8 cellular contexts compared by ENCODE assay signal in the genomic region with DNA sequence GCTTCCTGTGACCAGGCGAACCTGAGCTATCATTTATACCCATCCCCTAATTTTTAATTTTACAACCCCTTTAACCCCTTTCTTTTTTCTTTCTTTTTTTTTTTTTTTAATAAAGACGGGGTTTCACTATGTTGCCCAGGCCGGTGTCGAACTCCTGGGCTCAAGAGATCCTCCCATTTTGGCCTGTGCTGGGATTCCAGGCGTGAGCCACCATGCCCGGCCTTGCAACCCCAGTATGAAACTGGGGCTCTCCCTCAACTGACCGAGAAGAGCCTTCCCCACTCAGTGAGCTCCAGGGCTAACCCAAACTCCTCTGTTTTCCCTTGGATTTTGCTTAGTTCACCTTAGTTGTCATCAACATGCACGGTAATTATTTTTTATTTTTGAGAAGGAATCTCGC. TPM values are rescaled to one million over a fixed set of nuclear protein-coding genes. Genes with fewer than 3 reads are reported as not detected.
DNase-seq lines count a peak whose midpoint lies in the region; ATAC-seq and TF ChIP-seq lines count a peak whose summit lies in the region.

No MANE protein-coding gene starts in this region.

- in situ Hi-C loops in transverse colon (cut with MboI; ENCODE audit: low pct_ligation_motif_present in 1 of 4, low pct_unique_long_range_greater_than_20kb in 1 of 4, low sequenced_read_pairs in 3 of 4) = no loop called here

- H3K27me3 ChIP-seq in adipocyte (replicated peaks; ENCODE audit: control insufficient read depth, insufficient read depth, low read length) = no peaks in the 10 kb centered on the region
- no peaks in the 10 kb centered on the region for H3K27me3 ChIP-seq in left lung
- H3K27me3 ChIP-seq in transverse colon = no peaks in the 10 kb centered on the region

- H3K9ac ChIP-seq in adipocyte (ENCODE audit: low read length) = peak overlapping the region; percentile 100

- H3K9me3 ChIP-seq in adipocyte (ENCODE audit: control insufficient read depth, low read length) (no peaks in the 10 kb centered on the region), left lung (no peaks in the 10 kb centered on the region), transverse colon (no peaks in the 10 kb centered on the region)

- peak overlapping the region; percentile 100 for H3K27ac Mint-ChIP-seq in activated T-cell treated with anti-CD3 and anti-CD28 coated beads, Interleukin-2, amount 50 U/mL, for 72 hours

- WGBS in transverse colon (ENCODE audit: low coverage in 1 of 2), 2 donors = 31 to 33% methylated on average over 9 of the region's 9 CpGs

- TF ChIP-seq EP300 in transverse colon (IDR thresholded peaks at IDR 0.05; ENCODE audit: low read depth) = no peak

- H3K4me3 ChIP-seq in adipocyte (ENCODE audit: low read length) = peak overlapping the region; percentile 99
- peak overlapping the region; percentile 79 to 89 for H3K4me3 ChIP-seq in left lung
- H3K4me3 ChIP-seq in transverse colon = peak overlapping the region; percentile 80 to 97 (median 92)

- H3K9me3 Mint-ChIP-seq in activated T-cell treated with anti-CD3 and anti-CD28 coated beads, Interleukin-2, amount 50 U/mL, for 72 hours = no peaks in the 10 kb centered on the region

- ATAC-seq in activated T-cell treated with anti-CD3 and anti-CD28 coated beads, Interleukin-2, amount 50 U/mL, for 72 hours (replicated peaks in 1 of 2) = no peak
- ATAC-seq in left lung = no peak

- no peaks in the 10 kb centered on the region for H3K27me3 Mint-ChIP-seq in activated T-cell treated with anti-CD3 and anti-CD28 coated beads, Interleukin-2, amount 50 U/mL, for 72 hours (ENCODE audit: low read depth)

- peak overlapping the region; percentile 93 to 97 for H3K27ac ChIP-seq in left lung
- H3K27ac ChIP-seq in transverse colon = peak overlapping the region; percentile 88 to 97 (median 96)

- peaks cover 49% of the 10 kb centered on the region for H3K4me1 Mint-ChIP-seq in activated T-cell treated with anti-CD3 and anti-CD28 coated beads, Interleukin-2, amount 50 U/mL, for 72 hours (ENCODE audit: low read depth)

- peak overlapping the region; percentile 86 to 95 for H3K4me3 Mint-ChIP-seq in activated T-cell treated with anti-CD3 and anti-CD28 coated beads, Interleukin-2, amount 50 U/mL, for 72 hours

- H3K4me1 ChIP-seq in adipocyte (ENCODE audit: control insufficient read depth, insufficient read depth, low read length) (peaks cover 34% of the 10 kb centered on the region), left lung (peaks cover 14 to 51% of the 10 kb centered on the region in 2 donors), transverse colon (peaks cover 10 to 52% (median 17%) of the 10 kb centered on the region in 4 donors)

- no peak for TF ChIP-seq POLR2A in transverse colon (IDR thresholded peaks at IDR 0.05)

- peaks cover 6 to 19% of the 10 kb centered on the region in 2 donors for H3K36me3 Mint-ChIP-seq in activated T-cell treated with anti-CD3 and anti-CD28 coated beads, Interleukin-2, amount 50 U/mL, for 72 hours (ENCODE audit: insufficient read depth in 2 of 2)

- H3K36me3 ChIP-seq in adipocyte (ENCODE audit: control insufficient read depth, insufficient read depth, low read length, severe bottlenecking) (peaks cover 24% of the 10 kb centered on the region), left lung (peaks cover 0 to 33% of the 10 kb centered on the region in 2 donors), transverse colon (peaks cover 0 to 18% (median 0%) of the 10 kb centered on the region in 4 donors)

- TF ChIP-seq CTCF in left lung (IDR thresholded peaks at IDR 0.05) = no peak
- no peak for TF ChIP-seq CTCF in transverse colon (IDR thresholded peaks at IDR 0.05)

- no peak for DNase-seq in activated T-cell treated with anti-CD3 and anti-CD28 coated beads, Interleukin-2, amount 50 U/mL, for 72 hours
- no peak for DNase-seq in activated T-cell treated with anti-CD3 and anti-CD28 coated beads, Interleukin-2, amount 50 U/mL, for 48 hours
- peak; percentile 12 for DNase-seq in adipocyte (ENCODE audit: low read depth)
- DNase-seq in left lung = no peak
- DNase-seq in transverse colon = no peak
- no peak for DNase-seq in NCI-H345 treated with DMSO at 0.1 percent for 48 hours (lab: John Stamatoyannopoulos, UW; ENCODE audit: unreplicated experiment)
- no peak for DNase-seq in SHP77 (lab: John Stamatoyannopoulos, UW)
- DNase-seq in NCI-H524 (lab: John Stamatoyannopoulos, UW) = no peak

- intact Hi-C loops in left lung (cut with DNase I) (no loop called here), transverse colon (cut with DNase I; ENCODE audit: low total_unique reads) (no loop called here)

RNA-seq across cellular contexts. Expression of gene CPSF2, which starts 1.0 kb away (rescaled TPM):
- 10 to 100 TPM; 72.1 to 81.7 TPM for total RNA-seq in activated T-cell treated with anti-CD3 and anti-CD28 coated beads, Interleukin-2, amount 50 U/mL, for 72 hours
- total RNA-seq in left lung = 10 to 100 TPM; 51.8 to 64.6 TPM
- 10 to 100 TPM in 2 of 4 donors, 1 to 10 TPM in 2; 4.5 to 25.9 (median 17.0) TPM for total RNA-seq in transverse colon

RNA-seq across cellular contexts. Expression of gene NDUFB1, which starts 1.3 kb away (rescaled TPM):
- total RNA-seq in activated T-cell treated with anti-CD3 and anti-CD28 coated beads, Interleukin-2, amount 50 U/mL, for 72 hours = 10 to 100 TPM; 73.7 to 76.1 TPM
- 100 to 1,000 TPM; 103 to 117 TPM for total RNA-seq in left lung
- total RNA-seq in transverse colon = 100 to 1,000 TPM in 2 of 4 donors, 10 to 100 TPM in 2; 31.4 to 434 (median 161) TPM

RNA-seq across cellular contexts. Expression of gene ATXN3, which starts 16.4 kb away (rescaled TPM):
- 10 to 100 TPM; 29.7 to 35.2 TPM for total RNA-seq in activated T-cell treated with anti-CD3 and anti-CD28 coated beads, Interleukin-2, amount 50 U/mL, for 72 hours
- 10 to 100 TPM; 28.5 to 35.4 TPM for total RNA-seq in left lung
- 10 to 100 TPM; 17.1 to 35.6 (median 25.9) TPM for total RNA-seq in transverse colon
